26 cellular contexts compared by ENCODE assay signal in genomic region chr2:238278626-238279323, GRCh38. TPM values are rescaled to one million over a fixed set of nuclear protein-coding genes. Genes with fewer than 3 reads are reported as not detected.
A peak's percentile ranks its signal among the peaks of the same experiment; 100 is the strongest.
DNase-seq lines count a peak whose midpoint lies in the region; ATAC-seq and TF ChIP-seq lines count a peak whose summit lies in the region.
"Had no signal": no experiment of that assay in that cellular context is flagged by ENCODE, and none has a peak within 500 bp of the region (broad histone marks: within the 10 kb centered on the region; RNA-seq: fewer than 3 reads in every experiment).

No MANE protein-coding gene starts in this region.

- no peak overlapping the region for H3K4me3 ChIP-seq in psoas muscle
- H3K4me3 ChIP-seq: GM23248, Peyer's patch, thoracic aorta had no signal

- no peak overlapping the region for H3K4me3 Mint-ChIP-seq in activated T-helper 2 cell treated with anti-CD3 and anti-CD28 coated beads, Interferon-gamma antibody, Interleukin-2, Interleukin-4, amounts not matched to agents 10 μg/mL and 5 μg/mL and 100 μg/mL, durations not matched to agents 14 hours and 24 hours and 36 hours (ENCODE audit: low read depth)
- H3K4me3 Mint-ChIP-seq: activated naive CD4-positive, alpha-beta T cell treated with anti-CD3 and anti-CD28 coated beads, Interleukin-2, amount 50 U/mL, for 24 hours; CD8-positive, alpha-beta memory T cell; naive thymus-derived CD8-positive, alpha-beta T cell; T-helper 1 cell treated with Interleukin-12 subunit alpha and Interleukin-12 subunit beta and Interleukin-4 antibody, amounts not matched to agents 30 μg/mL and 1 μg/mL, for 36 hours had no signal

- no peaks in the 10 kb centered on the region for H3K27me3 Mint-ChIP-seq in activated T-helper 2 cell treated with anti-CD3 and anti-CD28 coated beads, Interferon-gamma antibody, Interleukin-2, Interleukin-4, amounts not matched to agents 10 μg/mL and 5 μg/mL and 100 μg/mL, durations not matched to agents 14 hours and 24 hours and 36 hours (ENCODE audit: low read depth)
- H3K27me3 Mint-ChIP-seq: activated naive CD4-positive, alpha-beta T cell treated with anti-CD3 and anti-CD28 coated beads, Interleukin-2, amount 50 U/mL, for 24 hours; CD8-positive, alpha-beta memory T cell; naive thymus-derived CD8-positive, alpha-beta T cell had no signal

- 31 to 50% (median 35%) methylated on average over 8 to 9 of the region's 9 CpGs for WGBS in psoas muscle, 3 donors

- ATAC-seq in psoas muscle, result peak in 3 of 4 donors; percentile 13 to 27 (median 21)
- no peak for ATAC-seq in GM21786 (IDR thresholded peaks at IDR 0.05; ENCODE audit: unreplicated experiment)
- ATAC-seq: esophagus mucosa; naive thymus-derived CD8-positive, alpha-beta T cell had no signal

- no peak for TF ChIP-seq CTCF in psoas muscle (IDR thresholded peaks at IDR 0.05)

- no peaks in the 10 kb centered on the region for H3K9me3 Mint-ChIP-seq in activated T-helper 2 cell treated with anti-CD3 and anti-CD28 coated beads, Interferon-gamma antibody, Interleukin-2, Interleukin-4, amounts not matched to agents 10 μg/mL and 5 μg/mL and 100 μg/mL, durations not matched to agents 14 hours and 24 hours and 36 hours
- H3K9me3 Mint-ChIP-seq: activated naive CD4-positive, alpha-beta T cell treated with anti-CD3 and anti-CD28 coated beads, Interleukin-2, amount 50 U/mL, for 24 hours; CD8-positive, alpha-beta memory T cell; naive thymus-derived CD8-positive, alpha-beta T cell; T-helper 1 cell treated with Interleukin-12 subunit alpha and Interleukin-12 subunit beta and Interleukin-4 antibody, amounts not matched to agents 30 μg/mL and 1 μg/mL, for 36 hours had no signal

- no peak overlapping the region for H3K27ac Mint-ChIP-seq in activated T-helper 2 cell treated with anti-CD3 and anti-CD28 coated beads, Interferon-gamma antibody, Interleukin-2, Interleukin-4, amounts not matched to agents 10 μg/mL and 5 μg/mL and 100 μg/mL, durations not matched to agents 14 hours and 24 hours and 36 hours
- H3K27ac Mint-ChIP-seq: T-helper 1 cell treated with Interleukin-12 subunit alpha and Interleukin-12 subunit beta and Interleukin-4 antibody, amounts not matched to agents 30 μg/mL and 1 μg/mL, for 36 hours had no signal

- peaks cover 41% of the 10 kb centered on the region for H3K4me1 ChIP-seq in psoas muscle

- H3K9me3 ChIP-seq in psoas muscle, result no peaks in the 10 kb centered on the region
- H3K9me3 ChIP-seq: Peyer's patch, thoracic aorta had no signal

- peaks cover 2% of the 10 kb centered on the region for H3K4me1 Mint-ChIP-seq in activated T-helper 2 cell treated with anti-CD3 and anti-CD28 coated beads, Interferon-gamma antibody, Interleukin-2, Interleukin-4, amounts not matched to agents 10 μg/mL and 5 μg/mL and 100 μg/mL, durations not matched to agents 14 hours and 24 hours and 36 hours (ENCODE audit: low read depth)

- no peak overlapping the region for H3K27ac ChIP-seq in psoas muscle
- H3K27ac ChIP-seq: GM23248, thoracic aorta had no signal

- peaks cover 4 to 39% of the 10 kb centered on the region in 2 donors for H3K36me3 ChIP-seq in psoas muscle (ENCODE audit: insufficient read depth in 1 of 2, low read depth in 1 of 2)

- DNase-seq in COLO668 (lab: John Stamatoyannopoulos, UW; ENCODE audit: unreplicated experiment) (peak; percentile 29), DMS79 (lab: John Stamatoyannopoulos, UW) (peak; percentile 41), left kidney (ENCODE audit: low read depth, low spot score) (peak; percentile 53), psoas muscle (peak in 1 of 2 donors; percentile 36), dermis blood vessel endothelial cell (no peak)
- no peak for DNase-seq in activated T-helper 2 cell treated with anti-CD3 and anti-CD28 coated beads, Interferon-gamma antibody, Interleukin-2, Interleukin-4, amounts not matched to agents 10 μg/mL and 5 μg/mL and 100 μg/mL, durations not matched to agents 14 hours and 24 hours and 36 hours (ENCODE audit: low spot score)
- DNase-seq: activated CD4-positive, alpha-beta T cell treated with anti-CD3 and anti-CD28 coated beads for 48 hours; activated T-cell treated with anti-CD3 and anti-CD28 coated beads, Interleukin-2, amount 50 U/mL, for 48 hours; DND-41; effector memory CD4-positive, alpha-beta T cell; GM23248; hypothalamus; islet precursor cell; Kasumi-1; naive thymus-derived CD8-positive, alpha-beta T cell; NCI-H1694; NCI-H345; Peyer's patch; stimulated activated CD4-positive, alpha-beta T cell treated with anti-CD3 and anti-CD28 coated beads, Interleukin-2, amount 100 ng/mL, for 48 hours; stimulated activated naive CD4-positive, alpha-beta T cell treated with Interleukin-2 at 50 U/mL for 16 hours had no signal

- H3K36me3 Mint-ChIP-seq in activated T-helper 2 cell treated with anti-CD3 and anti-CD28 coated beads, Interferon-gamma antibody, Interleukin-2, Interleukin-4, amounts not matched to agents 10 μg/mL and 5 μg/mL and 100 μg/mL, durations not matched to agents 14 hours and 24 hours and 36 hours (ENCODE audit: low read depth), result peaks cover 11% of the 10 kb centered on the region

- H3K27me3 ChIP-seq in psoas muscle (ENCODE audit: insufficient read depth in 3 of 3, low read length in 2 of 3), result no peaks in the 10 kb centered on the region
- H3K27me3 ChIP-seq: Peyer's patch had no signal

- intact Hi-C loops in psoas muscle (cut with DNase I), result no loop called here
- intact Hi-C loops in activated T-helper 2 cell treated with anti-CD3 and anti-CD28 coated beads, Interferon-gamma antibody, Interleukin-2, Interleukin-4, amounts not matched to agents 10 μg/mL and 5 μg/mL and 100 μg/mL, durations not matched to agents 14 hours and 24 hours and 36 hours (cut with micrococcal nuclease), result no loop called here

RNA-seq across cellular contexts. Expression of gene PER2, which starts 9.6 kb away (rescaled TPM):
- total RNA-seq in psoas muscle, result 10 to 100 TPM in 3 of 4 donors, 1 to 10 TPM in 1; 7.8 to 20.7 (median 13.1) TPM
- 1 to 10 TPM; 1.9 to 2.5 (median 2.4) TPM for polyA plus RNA-seq in psoas muscle
- 19.1 and 19.3 TPM in 2 replicates for total RNA-seq in activated T-helper 2 cell treated with anti-CD3 and anti-CD28 coated beads, Interferon-gamma antibody, Interleukin-2, Interleukin-4, amounts not matched to agents 10 μg/mL and 5 μg/mL and 100 μg/mL, durations not matched to agents 14 hours and 24 hours and 36 hours
- total RNA-seq in dermis blood vessel endothelial cell, result 1.2 and 3.0 TPM in 2 replicates

RNA-seq across cellular contexts. Expression of gene HES6, which starts 38.9 kb away (rescaled TPM):
- 10 to 100 TPM in 2 of 4 donors, 1 to 10 TPM in 2; 4.1 to 13.1 (median 10.9) TPM for total RNA-seq in psoas muscle
- 10 to 100 TPM; 35.7 to 54.5 (median 40.6) TPM for polyA plus RNA-seq in psoas muscle
- 10.2 and 10.8 TPM in 2 replicates for total RNA-seq in activated T-helper 2 cell treated with anti-CD3 and anti-CD28 coated beads, Interferon-gamma antibody, Interleukin-2, Interleukin-4, amounts not matched to agents 10 μg/mL and 5 μg/mL and 100 μg/mL, durations not matched to agents 14 hours and 24 hours and 36 hours
- total RNA-seq in dermis blood vessel endothelial cell, result 2.2 and 3.7 TPM in 2 replicates

RNA-seq across cellular contexts. Expression of gene TRAF3IP1, which starts 41.5 kb away (rescaled TPM):
- 10 to 100 TPM; 14.9 to 24.7 (median 18.4) TPM for total RNA-seq in psoas muscle
- polyA plus RNA-seq in psoas muscle, result 10 to 100 TPM in 1 of 3 donors, 1 to 10 TPM in 2; 2.9 to 30.9 (median 6.9) TPM
- 13.9 and 14.4 TPM in 2 replicates for total RNA-seq in activated T-helper 2 cell treated with anti-CD3 and anti-CD28 coated beads, Interferon-gamma antibody, Interleukin-2, Interleukin-4, amounts not matched to agents 10 μg/mL and 5 μg/mL and 100 μg/mL, durations not matched to agents 14 hours and 24 hours and 36 hours
- 7.3 and 8.7 TPM in 2 replicates for total RNA-seq in dermis blood vessel endothelial cell

Comparison
In these comparisons a context has a peak if more than half of its experiments do, and no peak if none do; other contexts are left out.
1. DNase-seq: peak in COLO668 (single experiment), DMS79 (single experiment) and left kidney (single experiment); none in activated T-helper 2 cell treated with anti-CD3 and anti-CD28 coated beads, Interferon-gamma antibody, Interleukin-2, Interleukin-4, amounts not matched to agents 10 μg/mL and 5 μg/mL and 100 μg/mL, durations not matched to agents 14 hours and 24 hours and 36 hours (single experiment) and dermis blood vessel endothelial cell (single experiment).